ENCODE assay signal across 1 cellular context in the genomic region with DNA sequence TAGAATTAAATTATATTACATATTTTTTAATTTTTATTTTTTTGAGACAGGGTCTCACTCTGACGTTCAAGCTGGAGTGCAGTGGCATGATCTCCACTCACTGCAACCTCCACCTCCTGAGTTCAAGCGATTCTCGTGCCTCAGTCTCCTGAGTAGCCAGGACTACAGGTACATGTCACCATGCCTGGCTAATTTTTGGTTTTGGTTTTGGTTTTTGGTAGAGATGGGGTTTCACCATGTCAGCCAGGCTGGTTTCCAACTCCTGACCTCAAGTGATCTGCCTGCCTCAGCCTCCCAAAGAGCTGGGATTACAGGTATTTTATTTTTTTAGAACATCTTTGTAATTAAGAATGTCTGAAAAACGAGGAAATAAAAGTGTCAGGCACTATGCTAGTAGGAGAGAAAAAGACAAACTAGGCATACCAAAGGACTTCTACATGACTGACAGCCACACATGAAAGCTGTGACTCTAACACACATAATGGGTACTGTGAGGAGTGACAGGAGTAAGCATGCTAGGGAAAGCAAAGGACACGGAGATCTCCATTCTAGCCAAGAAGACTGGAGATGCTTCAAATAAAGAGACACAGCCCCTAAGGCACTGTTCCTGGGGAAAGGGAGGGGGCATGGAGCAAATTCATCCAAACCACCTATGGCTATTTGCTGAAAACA.
TF ChIP-seq lines count a peak whose summit lies in the region.

No MANE protein-coding gene starts in this region.

TF ChIP-seq in K562, 482 proteins besides CTCF, POLR2A, EP300 and RAD21:
- TF ChIP-seq, protein P1, sequence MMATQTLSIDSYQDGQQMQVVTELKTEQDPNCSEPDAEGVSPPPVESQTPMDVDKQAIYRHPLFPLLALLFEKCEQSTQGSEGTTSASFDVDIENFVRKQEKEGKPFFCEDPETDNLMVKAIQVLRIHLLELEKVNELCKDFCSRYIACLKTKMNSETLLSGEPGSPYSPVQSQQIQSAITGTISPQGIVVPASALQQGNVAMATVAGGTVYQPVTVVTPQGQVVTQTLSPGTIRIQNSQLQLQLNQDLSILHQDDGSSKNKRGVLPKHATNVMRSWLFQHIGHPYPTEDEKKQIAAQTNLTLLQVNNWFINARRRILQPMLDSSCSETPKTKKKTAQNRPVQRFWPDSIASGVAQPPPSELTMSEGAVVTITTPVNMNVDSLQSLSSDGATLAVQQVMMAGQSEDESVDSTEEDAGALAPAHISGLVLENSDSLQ (IDR thresholded peaks at IDR 0.05), result peak; percentile 34; the same call in 1 of the 2 replicates
- TF ChIP-seq, protein P2, sequence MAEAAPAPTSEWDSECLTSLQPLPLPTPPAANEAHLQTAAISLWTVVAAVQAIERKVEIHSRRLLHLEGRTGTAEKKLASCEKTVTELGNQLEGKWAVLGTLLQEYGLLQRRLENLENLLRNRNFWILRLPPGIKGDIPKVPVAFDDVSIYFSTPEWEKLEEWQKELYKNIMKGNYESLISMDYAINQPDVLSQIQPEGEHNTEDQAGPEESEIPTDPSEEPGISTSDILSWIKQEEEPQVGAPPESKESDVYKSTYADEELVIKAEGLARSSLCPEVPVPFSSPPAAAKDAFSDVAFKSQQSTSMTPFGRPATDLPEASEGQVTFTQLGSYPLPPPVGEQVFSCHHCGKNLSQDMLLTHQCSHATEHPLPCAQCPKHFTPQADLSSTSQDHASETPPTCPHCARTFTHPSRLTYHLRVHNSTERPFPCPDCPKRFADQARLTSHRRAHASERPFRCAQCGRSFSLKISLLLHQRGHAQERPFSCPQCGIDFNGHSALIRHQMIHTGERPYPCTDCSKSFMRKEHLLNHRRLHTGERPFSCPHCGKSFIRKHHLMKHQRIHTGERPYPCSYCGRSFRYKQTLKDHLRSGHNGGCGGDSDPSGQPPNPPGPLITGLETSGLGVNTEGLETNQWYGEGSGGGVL (CRISPR knock-in tag; IDR thresholded peaks at IDR 0.05), result no peak
- TF ChIP-seq, protein P3, sequence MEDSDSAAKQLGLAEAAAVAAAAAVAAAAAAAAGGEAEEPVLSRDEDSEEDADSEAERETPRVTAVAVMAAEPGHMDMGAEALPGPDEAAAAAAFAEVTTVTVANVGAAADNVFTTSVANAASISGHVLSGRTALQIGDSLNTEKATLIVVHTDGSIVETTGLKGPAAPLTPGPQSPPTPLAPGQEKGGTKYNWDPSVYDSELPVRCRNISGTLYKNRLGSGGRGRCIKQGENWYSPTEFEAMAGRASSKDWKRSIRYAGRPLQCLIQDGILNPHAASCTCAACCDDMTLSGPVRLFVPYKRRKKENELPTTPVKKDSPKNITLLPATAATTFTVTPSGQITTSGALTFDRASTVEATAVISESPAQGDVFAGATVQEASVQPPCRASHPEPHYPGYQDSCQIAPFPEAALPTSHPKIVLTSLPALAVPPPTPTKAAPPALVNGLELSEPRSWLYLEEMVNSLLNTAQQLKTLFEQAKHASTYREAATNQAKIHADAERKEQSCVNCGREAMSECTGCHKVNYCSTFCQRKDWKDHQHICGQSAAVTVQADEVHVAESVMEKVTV (CRISPR knock-in tag; IDR thresholded peaks at IDR 0.05), result no peak
